In the genomic region with DNA sequence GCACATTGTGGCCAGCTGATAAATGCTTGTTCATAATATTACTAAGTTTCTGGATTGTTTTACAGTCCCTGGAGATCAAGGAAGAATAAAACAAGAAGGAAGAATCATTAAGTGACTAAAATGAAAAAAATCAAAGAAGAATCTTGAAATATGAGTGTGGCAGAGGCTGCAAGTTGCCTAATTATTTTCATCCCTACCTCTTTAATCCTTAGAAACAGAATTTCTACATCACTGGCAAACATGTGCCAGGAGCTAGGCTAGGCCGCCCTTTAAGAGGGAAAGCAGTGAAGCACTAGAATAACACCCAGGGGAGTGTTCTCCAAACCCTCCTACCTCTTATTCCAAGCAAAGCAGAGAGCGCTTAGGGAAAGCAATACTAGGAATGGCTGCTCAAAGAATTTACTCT, we compare ENCODE assay signal across 20 cellular contexts.
A peak's percentile ranks its signal among the peaks of the same experiment; 100 is the strongest.
DNase-seq lines count a peak whose midpoint lies in the region; TF ChIP-seq lines count a peak whose summit lies in the region.
"Had no signal": no experiment of that assay in that cellular context is flagged by ENCODE, and none has a peak within 500 bp of the region (broad histone marks: within the 10 kb centered on the region; RNA-seq: fewer than 3 reads in every experiment).

No MANE protein-coding gene starts in this region.

- 30 to 35% methylated on average over 2 of the region's 2 CpGs for WGBS in GM23248 (ENCODE audit: low coverage in 1 of 2, low lambda C conversion rate in 2 of 2, missing lambda C conversion rate in 2 of 2), 2 experiments
- WGBS in endodermal cell (ENCODE audit: insufficient coverage in 1 of 2, insufficient read length in 1 of 2), 2 experiments: 89 to 100% methylated on average over 1 to 2 of the region's 2 CpGs

- TSS peak; percentile 74 for BruUV-seq in A673 (replicated peaks; lab: Mats Ljungman, UMichigan)

- H3F3A ChIP-seq in GM23248 (ENCODE audit: insufficient read depth) (peaks cover 29% of the 10 kb centered on the region), neural progenitor cell (ENCODE audit: low read depth) (peaks cover 34% of the 10 kb centered on the region)

- H4K20me1 ChIP-seq in GM23248 (ENCODE audit: insufficient read depth) (no peaks in the 10 kb centered on the region), neural progenitor cell (ENCODE audit: low read depth) (peaks cover 19% of the 10 kb centered on the region)

- H3K9me3 ChIP-seq in A673 (ENCODE audit: low read depth, low read length, poor library complexity, severe bottlenecking): no peaks in the 10 kb centered on the region
- H3K9me3 ChIP-seq in GM23248 (ENCODE audit: low read depth): no peaks in the 10 kb centered on the region
- no peaks in the 10 kb centered on the region for H3K9me3 ChIP-seq in endodermal cell (ENCODE audit: control insufficient read depth, low read length)
- no peaks in the 10 kb centered on the region for H3K9me3 ChIP-seq in neural progenitor cell (ENCODE audit: low read depth)
- H3K9me3 ChIP-seq: esophagus squamous epithelium, spleen had no signal

- intact Hi-C loops in A673 (cut with micrococcal nuclease; ENCODE audit: unreplicated experiment): no loop called here

- H3K27ac Mint-ChIP-seq in endodermal cell (no peak overlapping the region), neural progenitor cell (no peak overlapping the region)
- H3K27ac Mint-ChIP-seq: activated naive CD4-positive, alpha-beta T cell treated with anti-CD3 and anti-CD28 coated beads, Interleukin-2, amount 50 U/mL, for 24 hours; immature natural killer cell; memory B cell; nephron had no signal

- H3K4me1 ChIP-seq in A673 (ENCODE audit: insufficient read depth, low read length, poor library complexity, severe bottlenecking) (peaks cover 26% of the 10 kb centered on the region), GM23248 (ENCODE audit: insufficient read depth) (peaks cover 26% of the 10 kb centered on the region), endodermal cell (ENCODE audit: control insufficient read depth, insufficient read depth, low read length) (peaks cover 6% of the 10 kb centered on the region), neural progenitor cell (peaks cover 38% of the 10 kb centered on the region)

- H3K27me3 ChIP-seq in A673 (replicated peaks; ENCODE audit: insufficient read depth, low read depth, low read length, poor library complexity) (no peaks in the 10 kb centered on the region), GM23248 (replicated peaks; ENCODE audit: insufficient read depth) (no peaks in the 10 kb centered on the region), endodermal cell (ENCODE audit: control insufficient read depth, insufficient read depth, low read length, poor library complexity, severe bottlenecking) (no peaks in the 10 kb centered on the region), neural progenitor cell (no peaks in the 10 kb centered on the region)
- H3K27me3 ChIP-seq: esophagus squamous epithelium, spleen had no signal

- H3K27ac ChIP-seq in A673 (ENCODE audit: low read depth, low read length, poor library complexity, severe bottlenecking) (peak overlapping the region; percentile 73), GM23248 (peak overlapping the region; percentile 80), endodermal cell (ENCODE audit: low read depth, low read length) (no peak overlapping the region), neural progenitor cell (peak overlapping the region; percentile 47)
- H3K27ac ChIP-seq: esophagus squamous epithelium had no signal

- DNase-seq in A673 (ENCODE audit: low spot score) (no peak), GM23248 (peak; percentile 68), endodermal cell (peak; percentile 36), neural progenitor cell (ENCODE audit: low spot score) (no peak), NCI-H146 (lab: John Stamatoyannopoulos, UW) (no peak), COLO668 (lab: John Stamatoyannopoulos, UW; ENCODE audit: unreplicated experiment) (no peak), mucosa of gallbladder (ENCODE audit: low spot score) (no peak)
- no peak for DNase-seq in activated naive CD4-positive, alpha-beta T cell (lab: John Stamatoyannopoulos, UW)
- DNase-seq: activated T-cell treated with anti-CD3 and anti-CD28 coated beads, Interleukin-2, amount 50 U/mL, for 48 hours; DND-41; effector CD8-positive, alpha-beta T cell; esophagus squamous epithelium; immature natural killer cell; Karpas-422; NCI-H1105 treated with DMSO at 0.1 percent for 48 hours; spleen; stimulated activated CD4-positive, alpha-beta T cell treated with anti-CD3 and anti-CD28 coated beads, Interleukin-4, amount 100 ng/mL, for 4 hours had no signal

- no peaks in the 10 kb centered on the region for H3K27me3 Mint-ChIP-seq in endodermal cell (ENCODE audit: insufficient read depth)
- no peaks in the 10 kb centered on the region for H3K27me3 Mint-ChIP-seq in neural progenitor cell (ENCODE audit: insufficient read depth, low read depth)
- H3K27me3 Mint-ChIP-seq: memory B cell had no signal

- H3K9me2 ChIP-seq in GM23248 (ENCODE audit: insufficient read depth): no peaks in the 10 kb centered on the region

- H3K9me3 Mint-ChIP-seq in endodermal cell: no peaks in the 10 kb centered on the region
- peaks cover 4% of the 10 kb centered on the region for H3K9me3 Mint-ChIP-seq in neural progenitor cell
- H3K9me3 Mint-ChIP-seq: activated naive CD4-positive, alpha-beta T cell treated with anti-CD3 and anti-CD28 coated beads, Interleukin-2, amount 50 U/mL, for 24 hours; memory B cell; nephron had no signal

- POLR2A ChIA-PET in A673 (lab: Charles Lee; ENCODE audit: low non-redundant PET): no interaction called here

- peaks cover 68% of the 10 kb centered on the region for H3K79me2 ChIP-seq in GM23248 (ENCODE audit: insufficient read depth)
- H3K79me2 ChIP-seq in neural progenitor cell (ENCODE audit: low read depth): peaks cover 41% of the 10 kb centered on the region

- TF ChIP-seq CTCF in A673 (conservative IDR thresholded peaks at IDR 0.05; ENCODE audit: low read depth, low read length): no peak
- TF ChIP-seq CTCF in endodermal cell (conservative IDR thresholded peaks at IDR 0.05): no peak
- TF ChIP-seq CTCF in neural progenitor cell (IDR thresholded peaks at IDR 0.05): no peak

- H2AFZ ChIP-seq in GM23248 (peak overlapping the region; percentile 33), neural progenitor cell (replicated peaks) (no peak overlapping the region)

- H3K36me3 Mint-ChIP-seq in endodermal cell (ENCODE audit: low read depth) (no peaks in the 10 kb centered on the region), neural progenitor cell (peaks cover 3% of the 10 kb centered on the region)
- H3K36me3 Mint-ChIP-seq: activated naive CD4-positive, alpha-beta T cell treated with anti-CD3 and anti-CD28 coated beads, Interleukin-2, amount 50 U/mL, for 24 hours; immature natural killer cell; memory B cell had no signal

- H3K36me3 ChIP-seq in A673 (ENCODE audit: insufficient read depth, low read length, poor library complexity, severe bottlenecking): no peaks in the 10 kb centered on the region
- H3K36me3 ChIP-seq in GM23248 (ENCODE audit: low read depth): no peaks in the 10 kb centered on the region
- no peaks in the 10 kb centered on the region for H3K36me3 ChIP-seq in endodermal cell (ENCODE audit: control insufficient read depth, insufficient read depth, low read length)
- no peaks in the 10 kb centered on the region for H3K36me3 ChIP-seq in neural progenitor cell
- H3K36me3 ChIP-seq: esophagus squamous epithelium, spleen had no signal

- in situ Hi-C loops in GM23248 (cut with MboI): no loop called here

- CTCF ChIA-PET in A673 (lab: Charles Lee): no interaction called here

- H3K9ac ChIP-seq in GM23248 (peak overlapping the region; percentile 54), endodermal cell (ENCODE audit: extremely low read depth, low read length, poor library complexity, severe bottlenecking) (no peak overlapping the region), neural progenitor cell (no peak overlapping the region)

- peak overlapping the region; percentile 74 for H3K4me2 ChIP-seq in GM23248 (ENCODE audit: unreplicated experiment)
- H3K4me2 ChIP-seq in neural progenitor cell: peak overlapping the region; percentile 24

- H3K4me3 ChIP-seq in A673 (ENCODE audit: low read depth, low read length, poor library complexity, severe bottlenecking): no peak overlapping the region
- peak overlapping the region; percentile 48 for H3K4me3 ChIP-seq in GM23248
- H3K4me3 ChIP-seq in endodermal cell (ENCODE audit: low read length): no peak overlapping the region
- no peak overlapping the region for H3K4me3 ChIP-seq in neural progenitor cell
- H3K4me3 ChIP-seq: esophagus squamous epithelium, spleen had no signal

- H3K4me1 Mint-ChIP-seq in endodermal cell (peaks cover 21% of the 10 kb centered on the region), neural progenitor cell (peaks cover 35% of the 10 kb centered on the region)
- H3K4me1 Mint-ChIP-seq: activated naive CD4-positive, alpha-beta T cell treated with anti-CD3 and anti-CD28 coated beads, Interleukin-2, amount 50 U/mL, for 24 hours; memory B cell had no signal

- H3K4me3 Mint-ChIP-seq in endodermal cell: no peak overlapping the region
- H3K4me3 Mint-ChIP-seq in neural progenitor cell: no peak overlapping the region
- H3K4me3 Mint-ChIP-seq: activated naive CD4-positive, alpha-beta T cell treated with anti-CD3 and anti-CD28 coated beads, Interleukin-2, amount 50 U/mL, for 24 hours; immature natural killer cell; memory B cell; nephron had no signal

Comparison
In these comparisons a context has a peak if more than half of its experiments do, and no peak if none do; other contexts are left out.
1. DNase-seq: peak in GM23248 (single experiment) and endodermal cell (single experiment); none in A673 (single experiment), neural progenitor cell (single experiment), activated naive CD4-positive, alpha-beta T cell (0 of 4), NCI-H146 (single experiment), COLO668 (single experiment) and mucosa of gallbladder (single experiment).